In the genomic region with DNA sequence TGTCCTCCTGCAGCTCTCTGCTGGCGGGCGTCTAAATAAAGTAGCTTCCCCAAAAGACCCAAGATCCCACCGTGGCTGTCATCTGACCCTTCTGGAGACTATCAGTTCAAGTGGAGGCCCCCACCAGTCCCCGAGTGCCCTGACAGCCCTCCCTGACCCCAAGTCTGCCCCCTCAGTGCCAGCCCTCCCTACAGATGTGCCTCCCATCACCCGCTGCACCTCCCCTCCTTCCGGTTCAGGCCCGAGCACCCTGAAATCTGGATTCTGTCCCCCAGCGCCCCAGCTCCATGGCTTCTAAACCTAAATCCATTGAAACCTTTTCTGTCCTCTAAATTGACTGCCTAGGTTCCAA, we compare ENCODE assay signal across 8 cellular contexts. TPM values are rescaled to one million over a fixed set of nuclear protein-coding genes. Genes with fewer than 3 reads are reported as not detected.
DNase-seq lines count a peak whose midpoint lies in the region; ATAC-seq, FAIRE-seq and TF ChIP-seq lines count a peak whose summit lies in the region.

No MANE protein-coding gene starts in this region.

- H3K27me3 ChIP-seq in bronchial epithelial cell (ENCODE audit: control insufficient read depth, insufficient read depth, low read length) (no peaks in the 10 kb centered on the region), thoracic aorta (replicated peaks; ENCODE audit: insufficient read depth) (no peaks in the 10 kb centered on the region)

- H3K4me3 ChIP-seq in GM12875 (ENCODE audit: low read depth, low read length) (peak overlapping the region; percentile 72), OCI-LY7 (ENCODE audit: low read depth, low read length, poor library complexity, severe bottlenecking) (peak overlapping the region; percentile 78), bronchial epithelial cell (ENCODE audit: low read depth, low read length) (peak overlapping the region; percentile 86), thoracic aorta (peak overlapping the region; percentile 88)

- TF ChIP-seq CTCF in GM12875 (IDR thresholded peaks at IDR 0.05; ENCODE audit: borderline replicate concordance, insufficient read depth, low read depth, low read length) (no peak), OCI-LY7 (conservative IDR thresholded peaks at IDR 0.05; ENCODE audit: low read length) (no peak), bronchial epithelial cell (IDR thresholded peaks at IDR 0.05; ENCODE audit: insufficient read depth, low read length, severe bottlenecking) (no peak), thoracic aorta (IDR thresholded peaks at IDR 0.05) (no peak)

- CTCF ChIA-PET in OCI-LY7 (lab: Charles Lee; ENCODE audit: unreplicated experiment) = interaction anchor here (0.6 kb wide), 1 partner anchor 52 kb away, joined by 11 read pairs; no protein-coding TSS in a partner anchor

- 0 out of 2 replicates have a peak, but pooled peaks cover 7% of the 10 kb centered on the region for H4K20me1 ChIP-seq in OCI-LY7 (ENCODE audit: insufficient read depth, low read length)

- ATAC-seq in thoracic aorta (ENCODE audit: insufficient number of reproducible peaks, low FRiP score, low read depth) = no peak

- no peaks in the 10 kb centered on the region for H3K9me2 ChIP-seq in OCI-LY7 (ENCODE audit: insufficient read depth, low read length)

- BruUV-seq in OCI-LY7 (replicated peaks; lab: Mats Ljungman, UMichigan) = no TSS peak

- H3K9me3 ChIP-seq in OCI-LY7 (ENCODE audit: low read length) (no peaks in the 10 kb centered on the region), thoracic aorta (no peaks in the 10 kb centered on the region)

- FAIRE-seq in bronchial epithelial cell (lab: Jason Lieb, UNC) = no peak

- H3K36me3 ChIP-seq in OCI-LY7 (ENCODE audit: insufficient read depth, low read length) = peaks cover 78% of the 10 kb centered on the region
- no peaks in the 10 kb centered on the region for H3K36me3 ChIP-seq in bronchial epithelial cell (ENCODE audit: control insufficient read depth, insufficient read depth, low read length)
- peaks cover 11% of the 10 kb centered on the region for H3K36me3 ChIP-seq in thoracic aorta

- intact Hi-C loops in OCI-LY7 (cut with micrococcal nuclease; ENCODE audit: unreplicated experiment) = loop anchor here (1.0 to 5.0 kb wide), 6 partner anchors 34 to 494 kb away; a partner anchor contains a TSS

- H3K27ac ChIP-seq in OCI-LY7 (ENCODE audit: low read depth, low read length, poor library complexity, severe bottlenecking) = peak overlapping the region; percentile 70
- peak overlapping the region; percentile 84 to 86 for H3K27ac ChIP-seq in thoracic aorta

- H3K79me2 ChIP-seq in OCI-LY7 (ENCODE audit: insufficient read depth, low read depth, low read length) = peaks cover 59% of the 10 kb centered on the region; the same call in 1 of the 2 replicates

- H3K4me2 ChIP-seq in OCI-LY7 (ENCODE audit: low read length) = peak overlapping the region; percentile 97

- H3K4me1 ChIP-seq in OCI-LY7 (ENCODE audit: insufficient read depth, low read length, poor library complexity, severe bottlenecking) (peaks cover 54% of the 10 kb centered on the region), thoracic aorta (ENCODE audit: control insufficient read depth in 1 of 2, low read depth in 2 of 2) (peaks cover 6 to 23% of the 10 kb centered on the region in 2 donors)

- POLR2A ChIA-PET in OCI-LY7 (lab: Charles Lee) = interaction anchor here (0.7 to 2.4 kb wide), 9 partner anchors 28 to 67 kb away, joined by 3 to 12 read pairs (median 4); a partner anchor contains a TSS

- DNase-seq in OCI-LY7 (ENCODE audit: low spot score) (peak; percentile 52), bronchial epithelial cell (ENCODE audit: low read depth) (no peak), medulla oblongata (ENCODE audit: extremely low spot score) (peak; percentile 18), thoracic aorta (ENCODE audit: low spot score) (no peak), HT-29 (ENCODE audit: low spot score) (no peak), DMS 273 (lab: John Stamatoyannopoulos, UW; ENCODE audit: unreplicated experiment) (no peak)
- no peak for DNase-seq in activated CD4-positive, CD25-positive, alpha-beta regulatory T cell treated with anti-CD3 and anti-CD28 coated beads, Interleukin-2, amount 50 U/mL, for 72 hours

- no peak overlapping the region for H2AFZ ChIP-seq in OCI-LY7 (ENCODE audit: low read length)

RNA-seq across cellular contexts. Expression of a gene that starts 0.6 kb away (rescaled TPM):
- total RNA-seq in OCI-LY7 (2014; rRNA removed; shearing (Covaris generic)) = 44.3 and 48.0 TPM in 2 replicates
- total RNA-seq in OCI-LY7 (2022) (48.3 and 54.5 TPM in 2 replicates), bronchial epithelial cell (31.1 and 41.5 TPM in 2 replicates), thoracic aorta (10 to 100 TPM; 13.0 to 33.6 TPM)
- 10.3 and 13.4 TPM in 2 replicates for total RNA-seq in HT-29 (2014; rRNA removed; shearing (Covaris generic))

RNA-seq across cellular contexts. Expression of a gene that starts 37.0 kb away (rescaled TPM):
- 22.1 and 24.8 TPM in 2 replicates for total RNA-seq in OCI-LY7 (2014; rRNA removed; shearing (Covaris generic))
- total RNA-seq in OCI-LY7 (2022) (93.5 and 114 TPM in 2 replicates), bronchial epithelial cell (1.4 and 2.1 TPM in 2 replicates), thoracic aorta (10 to 100 TPM; 15.2 to 36.1 TPM)
- 1.2 and 1.6 TPM in 2 replicates for total RNA-seq in HT-29 (2014; rRNA removed; shearing (Covaris generic))

RNA-seq across cellular contexts. Expression of a gene that starts 58.0 kb away (rescaled TPM):
- total RNA-seq in OCI-LY7 (2014; rRNA removed; shearing (Covaris generic)) = 17.0 and 18.1 TPM in 2 replicates
- 60.8 and 65.2 TPM in 2 replicates for total RNA-seq in OCI-LY7 (2022)
- total RNA-seq in bronchial epithelial cell = 8.1 and 8.2 TPM in 2 replicates
- 10 to 100 TPM; 31.3 to 61.9 TPM for total RNA-seq in thoracic aorta
- 1.6 and 6.8 TPM in 2 replicates for total RNA-seq in HT-29 (2014; rRNA removed; shearing (Covaris generic))

Comparison
In these comparisons a context has a peak if more than half of its experiments do, and no peak if none do; other contexts are left out.
1. DNase-seq: peak in OCI-LY7 (single experiment) and medulla oblongata (single experiment); none in bronchial epithelial cell (single experiment), thoracic aorta (single experiment), HT-29 (single experiment), activated CD4-positive, CD25-positive, alpha-beta regulatory T cell treated with anti-CD3 and anti-CD28 coated beads, Interleukin-2, amount 50 U/mL, for 72 hours (single experiment) and DMS 273 (single experiment).
2. Peak in every context shown above with its lines, with median percentiles within 50 percentile points of each other: H3K4me3 ChIP-seq.